ENCODE assay signal across 8 cellular contexts in the genomic region with DNA sequence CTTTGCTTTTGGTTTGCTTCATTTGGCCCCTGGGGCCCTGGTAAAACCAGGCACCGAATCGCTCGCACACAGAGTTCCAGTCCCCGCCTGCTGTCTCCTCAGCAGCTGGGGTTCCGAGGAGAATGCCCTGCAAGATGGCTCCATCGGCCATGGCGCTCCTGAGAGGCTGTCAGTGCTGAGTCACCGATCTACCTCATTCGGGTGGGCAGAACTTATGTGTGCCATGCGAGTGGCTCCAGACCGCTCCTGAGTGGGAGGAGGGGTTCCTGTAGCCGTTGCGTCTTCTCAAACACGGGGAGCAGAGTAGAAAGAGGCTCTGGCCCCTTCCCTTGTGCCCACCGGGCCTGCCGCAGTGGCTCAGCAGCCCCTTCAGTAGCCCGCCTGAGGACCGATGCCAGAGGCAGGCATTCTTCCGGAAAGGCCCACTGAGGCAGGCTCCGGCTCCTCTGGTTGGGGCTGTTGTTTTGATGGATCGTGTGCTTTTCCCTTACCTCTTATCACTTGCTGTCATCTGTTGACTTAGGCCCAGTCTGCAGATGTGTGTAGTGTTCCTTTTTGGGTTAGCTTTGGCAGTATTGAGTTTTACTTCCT. TPM values are rescaled to one million over a fixed set of nuclear protein-coding genes. Genes with fewer than 3 reads are reported as not detected.
A peak's percentile ranks its signal among the peaks of the same experiment; 100 is the strongest.
DNase-seq lines count a peak whose midpoint lies in the region; ATAC-seq and TF ChIP-seq lines count a peak whose summit lies in the region.

No MANE protein-coding gene starts in this region.

- H3K36me3 Mint-ChIP-seq in neural progenitor cell = peaks cover 4% of the 10 kb centered on the region

- H3K4me2 ChIP-seq in neural progenitor cell = peak overlapping the region; percentile 95

- no peaks in the 10 kb centered on the region for H3K27me3 ChIP-seq in neural progenitor cell

- peak overlapping the region; percentile 99 for H3K4me3 ChIP-seq in HFF-Myc (replicated peaks; ENCODE audit: low read depth, low read length)
- peak overlapping the region; percentile 88 for H3K4me3 ChIP-seq in neural progenitor cell

- peak; percentile 62 for ATAC-seq in esophagus mucosa

- no peak overlapping the region for H2AFZ ChIP-seq in neural progenitor cell (replicated peaks)

- no peak overlapping the region for H3K27ac ChIP-seq in neural progenitor cell
- H3K27ac ChIP-seq in substantia nigra (ENCODE audit: low read depth, low read length, poor library complexity, severe bottlenecking) = peak overlapping the region; percentile 89

- H3K9ac ChIP-seq in neural progenitor cell = peak overlapping the region; percentile 78

- peaks cover 16% of the 10 kb centered on the region for H4K20me1 ChIP-seq in neural progenitor cell (ENCODE audit: low read depth)

- H3K27ac Mint-ChIP-seq in neural progenitor cell = peak overlapping the region; percentile 37

- TF ChIP-seq CTCF in HFF-Myc (IDR thresholded peaks at IDR 0.05; ENCODE audit: low read depth, low read length, missing control alignments) = no peak
- no peak for TF ChIP-seq CTCF in neural progenitor cell (IDR thresholded peaks at IDR 0.05)

- DNase-seq in GM04503 (ENCODE audit: low read depth) (peak; percentile 47), HFF-Myc (ENCODE audit: extremely low read depth, low read depth) (peak; percentile 35), NOMO-1 treated with dmso at 0.1 percent for 144 hours (lab: John Stamatoyannopoulos, UW; ENCODE audit: unreplicated experiment) (peak; percentile 21), activated T-cell treated with anti-CD3 and anti-CD28 coated beads for 24 hours (ENCODE audit: low read depth) (peak; percentile 74), neural progenitor cell (ENCODE audit: low spot score) (no peak), substantia nigra (lab: John Stamatoyannopoulos, UW) (peak in 8 of 49 donors; percentile 20 to 55 (median 40)), NCI-H128 (lab: John Stamatoyannopoulos, UW; ENCODE audit: unreplicated experiment) (no peak)

- H3K4me1 Mint-ChIP-seq in neural progenitor cell = peaks cover 28% of the 10 kb centered on the region

- H3K36me3 ChIP-seq in neural progenitor cell = no peaks in the 10 kb centered on the region

- H3K27me3 Mint-ChIP-seq in neural progenitor cell (ENCODE audit: insufficient read depth, low read depth) = peaks cover 11% of the 10 kb centered on the region

- peaks cover 20% of the 10 kb centered on the region for H3K4me1 ChIP-seq in neural progenitor cell

- H3K79me2 ChIP-seq in neural progenitor cell (ENCODE audit: low read depth) = peaks cover 26% of the 10 kb centered on the region

- H3K9me3 ChIP-seq in neural progenitor cell (ENCODE audit: low read depth) = no peaks in the 10 kb centered on the region

- peak overlapping the region; percentile 97 for H3K4me3 Mint-ChIP-seq in neural progenitor cell

- H3K9me3 Mint-ChIP-seq in neural progenitor cell = no peaks in the 10 kb centered on the region

- peaks cover 9% of the 10 kb centered on the region for H3F3A ChIP-seq in neural progenitor cell (ENCODE audit: low read depth)

RNA-seq across cellular contexts. Expression of gene CHPF2, which starts 0.9 kb away (rescaled TPM):
- total RNA-seq in esophagus mucosa (10.9 TPM), neural progenitor cell (ENCODE audit: low replicate concordance) (8.8 and 18.3 TPM in 2 replicates)

RNA-seq across cellular contexts. Expression of gene ABCF2, which starts 6.2 kb away (rescaled TPM):
- total RNA-seq in esophagus mucosa (25.7 TPM), neural progenitor cell (ENCODE audit: low replicate concordance) (31.3 and 40.7 TPM in 2 replicates)

RNA-seq across cellular contexts. Expression of gene SMARCD3, which starts 15.3 kb away (rescaled TPM):
- total RNA-seq in esophagus mucosa (6.7 TPM), neural progenitor cell (ENCODE audit: low replicate concordance) (11.0 and 23.6 TPM in 2 replicates)

RNA-seq across cellular contexts. Expression of gene H2BK1, which starts 22.9 kb away (rescaled TPM):
- total RNA-seq in esophagus mucosa = not detected
- not detected in 2 replicates for total RNA-seq in neural progenitor cell (ENCODE audit: low replicate concordance)

RNA-seq across cellular contexts. Expression of gene ASB10, which starts 46.2 kb away (rescaled TPM):
- total RNA-seq in esophagus mucosa = not detected
- not detected in 2 replicates for total RNA-seq in neural progenitor cell (ENCODE audit: low replicate concordance)

Comparison
In these comparisons a context has a peak if more than half of its experiments do, and no peak if none do; other contexts are left out.
1. DNase-seq: peak in GM04503 (single experiment), HFF-Myc (single experiment), NOMO-1 treated with dmso at 0.1 percent for 144 hours (single experiment) and activated T-cell treated with anti-CD3 and anti-CD28 coated beads for 24 hours (single experiment); none in neural progenitor cell (single experiment) and NCI-H128 (single experiment).